In genomic region chr3:58422756-58423324, GRCh38 we compare ENCODE assay signal across 10 cellular contexts. TPM values are rescaled to one million over a fixed set of nuclear protein-coding genes. Genes with fewer than 3 reads are reported as not detected.
DNase-seq lines count a peak whose midpoint lies in the region; ATAC-seq, FAIRE-seq and TF ChIP-seq lines count a peak whose summit lies in the region.
"Had no signal": no experiment of that assay in that cellular context is flagged by ENCODE, and none has a peak within 500 bp of the region (broad histone marks: within the 10 kb centered on the region; RNA-seq: fewer than 3 reads in every experiment).

No MANE protein-coding gene starts in this region.

- DNase-seq in stimulated activated naive CD8-positive, alpha-beta T cell treated with anti-CD3 and anti-CD28 coated beads, Interleukin-15, amount 100 ng/mL, for 72 hours = no peak
- DNase-seq in astrocyte (ENCODE audit: low read depth) (no peak), kidney tubule cell (ENCODE audit: low spot score) (peak; percentile 26), DMS79 treated with DMSO at 0.1 percent for 48 hours (lab: John Stamatoyannopoulos, UW) (no peak)
- DNase-seq in activated T-helper 2 cell treated with anti-CD3 and anti-CD28 coated beads, Interferon-gamma antibody, Interleukin-2, Interleukin-4, amounts not matched to agents 10 μg/mL and 5 μg/mL and 100 μg/mL, durations not matched to agents 14 hours and 24 hours and 36 hours (ENCODE audit: low spot score) = no peak
- DNase-seq in naive thymus-derived CD8-positive, alpha-beta T cell = no peak
- DNase-seq: EL, GOT3 had no signal

- H3K27me3 ChIP-seq in astrocyte (ENCODE audit: insufficient read depth, low read length) = no peaks in the 10 kb centered on the region

- peaks cover 24% of the 10 kb centered on the region for H3K36me3 ChIP-seq in astrocyte (ENCODE audit: insufficient read depth, low read length)

- H3K9me3 Mint-ChIP-seq in stimulated activated naive CD8-positive, alpha-beta T cell treated with anti-CD3 and anti-CD28 coated beads, Interleukin-15, Interleukin-2, amounts not matched to agents 100 ng/mL and 50 ng/mL, for 24 hours = no peaks in the 10 kb centered on the region
- no peaks in the 10 kb centered on the region for H3K9me3 Mint-ChIP-seq in stimulated activated naive CD8-positive, alpha-beta T cell treated with anti-CD3 and anti-CD28 coated beads, Interleukin-15, amount 100 ng/mL, for 72 hours
- H3K9me3 Mint-ChIP-seq in astrocyte (ENCODE audit: unreplicated experiment) = no peaks in the 10 kb centered on the region
- H3K9me3 Mint-ChIP-seq in activated T-helper 2 cell treated with anti-CD3 and anti-CD28 coated beads, Interferon-gamma antibody, Interleukin-2, Interleukin-4, amounts not matched to agents 10 μg/mL and 5 μg/mL and 100 μg/mL, durations not matched to agents 14 hours and 24 hours and 36 hours = no peaks in the 10 kb centered on the region
- no peaks in the 10 kb centered on the region for H3K9me3 Mint-ChIP-seq in naive thymus-derived CD8-positive, alpha-beta T cell

- H3K4me3 Mint-ChIP-seq in stimulated activated naive CD8-positive, alpha-beta T cell treated with anti-CD3 and anti-CD28 coated beads, Interleukin-15, Interleukin-2, amounts not matched to agents 100 ng/mL and 50 ng/mL, for 24 hours = no peak overlapping the region
- no peak overlapping the region for H3K4me3 Mint-ChIP-seq in stimulated activated naive CD8-positive, alpha-beta T cell treated with anti-CD3 and anti-CD28 coated beads, Interleukin-15, amount 100 ng/mL, for 72 hours
- H3K4me3 Mint-ChIP-seq in astrocyte (ENCODE audit: unreplicated experiment) = no peak overlapping the region
- H3K4me3 Mint-ChIP-seq in activated T-helper 2 cell treated with anti-CD3 and anti-CD28 coated beads, Interferon-gamma antibody, Interleukin-2, Interleukin-4, amounts not matched to agents 10 μg/mL and 5 μg/mL and 100 μg/mL, durations not matched to agents 14 hours and 24 hours and 36 hours (ENCODE audit: low read depth) = no peak overlapping the region
- no peak overlapping the region for H3K4me3 Mint-ChIP-seq in naive thymus-derived CD8-positive, alpha-beta T cell

- POLR2A ChIA-PET in naive thymus-derived CD8-positive, alpha-beta T cell (lab: Charles Lee) = interaction anchor here (2.2 kb wide), 1 partner anchor 11 kb away, joined by 10 read pairs; the partner anchor contains the start of gene PDHB

- no peak overlapping the region for H3K9ac ChIP-seq in astrocyte (ENCODE audit: low read length)

- no peaks in the 10 kb centered on the region for H3K79me2 ChIP-seq in astrocyte (ENCODE audit: insufficient read depth, low read length)

- no peaks in the 10 kb centered on the region for H3K9me3 ChIP-seq in astrocyte (ENCODE audit: insufficient read depth, low read depth, low read length)

- no peak for ATAC-seq in stimulated activated naive CD8-positive, alpha-beta T cell treated with anti-CD3 and anti-CD28 coated beads, Interleukin-15, amount 100 ng/mL, for 72 hours
- no peak for ATAC-seq in HG02852 (IDR thresholded peaks at IDR 0.05; ENCODE audit: unreplicated experiment)
- no peak for ATAC-seq in naive thymus-derived CD8-positive, alpha-beta T cell

- H3K36me3 Mint-ChIP-seq in stimulated activated naive CD8-positive, alpha-beta T cell treated with anti-CD3 and anti-CD28 coated beads, Interleukin-15, Interleukin-2, amounts not matched to agents 100 ng/mL and 50 ng/mL, for 24 hours (ENCODE audit: low read depth) = peaks cover 60% of the 10 kb centered on the region
- H3K36me3 Mint-ChIP-seq in astrocyte (ENCODE audit: low read depth, unreplicated experiment) = peaks cover 3% of the 10 kb centered on the region
- peaks cover 76% of the 10 kb centered on the region for H3K36me3 Mint-ChIP-seq in activated T-helper 2 cell treated with anti-CD3 and anti-CD28 coated beads, Interferon-gamma antibody, Interleukin-2, Interleukin-4, amounts not matched to agents 10 μg/mL and 5 μg/mL and 100 μg/mL, durations not matched to agents 14 hours and 24 hours and 36 hours (ENCODE audit: low read depth)
- peaks cover 0 to 56% (median 4%) of the 10 kb centered on the region in 3 donors for H3K36me3 Mint-ChIP-seq in naive thymus-derived CD8-positive, alpha-beta T cell

- H3K4me3 ChIP-seq in astrocyte (ENCODE audit: insufficient read depth, low read depth, low read length) = no peak overlapping the region

- H2AFZ ChIP-seq in astrocyte (ENCODE audit: low read depth, low read length) = no peak overlapping the region

- H3K4me1 ChIP-seq in astrocyte (ENCODE audit: insufficient read depth, low read length) = no peaks in the 10 kb centered on the region

- H3K27ac Mint-ChIP-seq in stimulated activated naive CD8-positive, alpha-beta T cell treated with anti-CD3 and anti-CD28 coated beads, Interleukin-15, Interleukin-2, amounts not matched to agents 100 ng/mL and 50 ng/mL, for 24 hours = peak overlapping the region; percentile 4
- peak overlapping the region in 1 of 2 donors; percentile 7 for H3K27ac Mint-ChIP-seq in stimulated activated naive CD8-positive, alpha-beta T cell treated with anti-CD3 and anti-CD28 coated beads, Interleukin-15, amount 100 ng/mL, for 72 hours
- no peak overlapping the region for H3K27ac Mint-ChIP-seq in astrocyte (ENCODE audit: unreplicated experiment)
- no peak overlapping the region for H3K27ac Mint-ChIP-seq in activated T-helper 2 cell treated with anti-CD3 and anti-CD28 coated beads, Interferon-gamma antibody, Interleukin-2, Interleukin-4, amounts not matched to agents 10 μg/mL and 5 μg/mL and 100 μg/mL, durations not matched to agents 14 hours and 24 hours and 36 hours
- H3K27ac Mint-ChIP-seq in naive thymus-derived CD8-positive, alpha-beta T cell = peak overlapping the region in 4 of 10 donors; percentile 1 to 84 (median 49)

- TF ChIP-seq CTCF in astrocyte (IDR thresholded peaks at IDR 0.05; ENCODE audit: insufficient read depth, low read depth, low read length) = peak; percentile 17

- H3K4me1 Mint-ChIP-seq in stimulated activated naive CD8-positive, alpha-beta T cell treated with anti-CD3 and anti-CD28 coated beads, Interleukin-15, Interleukin-2, amounts not matched to agents 100 ng/mL and 50 ng/mL, for 24 hours (ENCODE audit: low read depth) = peaks cover 3% of the 10 kb centered on the region
- H3K4me1 Mint-ChIP-seq in stimulated activated naive CD8-positive, alpha-beta T cell treated with anti-CD3 and anti-CD28 coated beads, Interleukin-15, amount 100 ng/mL, for 72 hours = no peaks in the 10 kb centered on the region
- H3K4me1 Mint-ChIP-seq in astrocyte (ENCODE audit: low read depth, unreplicated experiment) = peaks cover 2% of the 10 kb centered on the region
- peaks cover 9% of the 10 kb centered on the region for H3K4me1 Mint-ChIP-seq in activated T-helper 2 cell treated with anti-CD3 and anti-CD28 coated beads, Interferon-gamma antibody, Interleukin-2, Interleukin-4, amounts not matched to agents 10 μg/mL and 5 μg/mL and 100 μg/mL, durations not matched to agents 14 hours and 24 hours and 36 hours (ENCODE audit: low read depth)
- H3K4me1 Mint-ChIP-seq in naive thymus-derived CD8-positive, alpha-beta T cell = peaks cover 1 to 13% (median 4%) of the 10 kb centered on the region in 4 donors

- no peaks in the 10 kb centered on the region for H3K27me3 Mint-ChIP-seq in stimulated activated naive CD8-positive, alpha-beta T cell treated with anti-CD3 and anti-CD28 coated beads, Interleukin-15, Interleukin-2, amounts not matched to agents 100 ng/mL and 50 ng/mL, for 24 hours
- H3K27me3 Mint-ChIP-seq in stimulated activated naive CD8-positive, alpha-beta T cell treated with anti-CD3 and anti-CD28 coated beads, Interleukin-15, amount 100 ng/mL, for 72 hours = no peaks in the 10 kb centered on the region
- H3K27me3 Mint-ChIP-seq in astrocyte (ENCODE audit: low read depth, unreplicated experiment) = no peaks in the 10 kb centered on the region
- H3K27me3 Mint-ChIP-seq in activated T-helper 2 cell treated with anti-CD3 and anti-CD28 coated beads, Interferon-gamma antibody, Interleukin-2, Interleukin-4, amounts not matched to agents 10 μg/mL and 5 μg/mL and 100 μg/mL, durations not matched to agents 14 hours and 24 hours and 36 hours (ENCODE audit: low read depth) = no peaks in the 10 kb centered on the region
- no peaks in the 10 kb centered on the region for H3K27me3 Mint-ChIP-seq in naive thymus-derived CD8-positive, alpha-beta T cell

- no peak overlapping the region for H3K27ac ChIP-seq in astrocyte (ENCODE audit: low read depth, low read length)

- FAIRE-seq in astrocyte (lab: Jason Lieb, UNC) = no peak

- no peak overlapping the region for H3K4me2 ChIP-seq in astrocyte (ENCODE audit: low read length)

- intact Hi-C loops in activated T-helper 2 cell treated with anti-CD3 and anti-CD28 coated beads, Interferon-gamma antibody, Interleukin-2, Interleukin-4, amounts not matched to agents 10 μg/mL and 5 μg/mL and 100 μg/mL, durations not matched to agents 14 hours and 24 hours and 36 hours (cut with micrococcal nuclease) = no loop called here

- no peaks in the 10 kb centered on the region for H4K20me1 ChIP-seq in astrocyte (ENCODE audit: insufficient read depth, low read length)

RNA-seq across cellular contexts. Expression of gene PDHB, which starts 10.8 kb away (rescaled TPM):
- total RNA-seq in astrocyte = 87.7 and 95.7 TPM in 2 replicates
- total RNA-seq in activated T-helper 2 cell treated with anti-CD3 and anti-CD28 coated beads, Interferon-gamma antibody, Interleukin-2, Interleukin-4, amounts not matched to agents 10 μg/mL and 5 μg/mL and 100 μg/mL, durations not matched to agents 14 hours and 24 hours and 36 hours = 79.3 and 82.7 TPM in 2 replicates
- 10 to 100 TPM; 60.2 to 66.4 TPM for total RNA-seq in naive thymus-derived CD8-positive, alpha-beta T cell
- 100 to 1,000 TPM in 1 of 3 donors, 10 to 100 TPM in 2; 92.2 to 120 (median 95.3) TPM for polyA plus RNA-seq in naive thymus-derived CD8-positive, alpha-beta T cell
